27 cellular contexts compared by ENCODE assay signal in genomic region chr5:6309949-6310348, GRCh38.
"Had no signal": no experiment of that assay in that cellular context is flagged by ENCODE, and none has a peak within 500 bp of the region (broad histone marks: within the 10 kb centered on the region; RNA-seq: fewer than 3 reads in every experiment).

No MANE protein-coding gene starts in this region.

- H3K9me3 ChIP-seq: stomach, suprapubic skin, testis, thoracic aorta, thyroid gland, tibial artery, tibial nerve, transverse colon, upper lobe of left lung, upper lobe of right lung, uterus, vagina had no signal

- H3K27me3 ChIP-seq: stomach, suprapubic skin, testis, thyroid gland, tibial artery, tibial nerve, transverse colon, upper lobe of left lung, upper lobe of right lung, uterus, vagina had no signal

- FAIRE-seq: urothelium cell line had no signal

- ATAC-seq: stimulated activated effector memory CD8-positive, alpha-beta T cell treated with anti-CD3 and anti-CD28 coated beads, Interleukin-12 subunit alpha, Interleukin-12 subunit beta, amount 100 ng/mL, for 72 hours; stimulated activated memory B cell treated with anti-CD40 and anti-IgM and Interleukin-4, amounts not matched to agents 10 μg/mL and 1 μg/mL and 100 μg/mL, for 72 hours; stimulated activated naive B cell treated with anti-CD40 and anti-IgM and Interleukin-4, amounts not matched to agents 10 μg/mL and 1 μg/mL and 100 μg/mL, for 72 hours; stimulated activated naive CD8-positive, alpha-beta T cell treated with anti-CD3 and anti-CD28 coated beads, Interleukin-15, amount 100 ng/mL, for 72 hours; stimulated activated naive CD8-positive, alpha-beta T cell treated with anti-CD3 and anti-CD28 coated beads, Interleukin-15, Interleukin-2, amounts not matched to agents 100 U/mL and 50 U/mL, for 24 hours; upper lobe of right lung had no signal

- DNase-seq: stimulated activated CD4-positive, alpha-beta T cell treated with anti-CD3 and anti-CD28 coated beads, Interleukin-2, amount 100 ng/mL, for 48 hours; stimulated activated CD4-positive, alpha-beta T cell treated with anti-CD3 and anti-CD28 coated beads, Interleukin-4, amount 100 ng/mL, for 1 hour; stimulated activated CD4-positive, alpha-beta T cell treated with anti-CD3 and anti-CD28 coated beads, Interleukin-4, amount 100 ng/mL, for 24 hours; stimulated activated CD4-positive, alpha-beta T cell treated with anti-CD3 and anti-CD28 coated beads, Interleukin-4, amount 100 ng/mL, for 4 hours; stimulated activated CD8-positive, alpha-beta memory T cell treated with anti-CD3 and anti-CD28 coated beads, Interleukin-4, amount 100 ng/mL, for 48 hours; stimulated activated naive B cell treated with anti-CD40 and anti-IgM and Interleukin-4, amounts not matched to agents 10 μg/mL and 1 μg/mL and 100 μg/mL, for 72 hours; stimulated activated naive CD4-positive, alpha-beta T cell; stimulated activated naive CD4-positive, alpha-beta T cell treated with Interleukin-2 at 50 U/mL for 16 hours; stimulated activated naive CD8-positive, alpha-beta T cell treated with anti-CD3 and anti-CD28 coated beads, Interleukin-15, amount 100 ng/mL, for 72 hours; stimulated activated naive CD8-positive, alpha-beta T cell treated with anti-CD3 and anti-CD28 coated beads, Interleukin-15, Interleukin-2, amounts not matched to agents 100 U/mL and 50 U/mL, for 24 hours; stomach; substantia nigra; testis; thyroid gland; tibial artery; transverse colon; trophoblast cell; upper lobe of left lung; upper lobe of right lung; uterus had no signal

- H3K36me3 ChIP-seq: stomach, suprapubic skin, thoracic aorta, thyroid gland, tibial artery, transverse colon, upper lobe of left lung, upper lobe of right lung, uterus, vagina had no signal

- H3K27ac ChIP-seq: stomach, suprapubic skin, testis, thoracic aorta, thyroid gland, tibial artery, tibial nerve, transverse colon, upper lobe of left lung, upper lobe of right lung, uterus, vagina had no signal

- H3K4me1 ChIP-seq: stomach, suprapubic skin, testis, thyroid gland, tibial artery, tibial nerve, transverse colon, upper lobe of left lung, upper lobe of right lung, uterus, vagina had no signal

- H3K4me3 ChIP-seq: stomach, suprapubic skin, testis, thoracic aorta, thyroid gland, tibial artery, tibial nerve, transverse colon, upper lobe of left lung, upper lobe of right lung, uterus, vagina had no signal
